16 cellular contexts compared by ENCODE assay signal in genomic region chr2:7661532-7661931, GRCh38.
"Had no signal": no experiment of that assay in that cellular context is flagged by ENCODE, and none has a peak within 500 bp of the region (broad histone marks: within the 10 kb centered on the region; RNA-seq: fewer than 3 reads in every experiment).

No MANE protein-coding gene starts in this region.

- DNase-seq: activated CD4-positive, alpha-beta T cell treated with anti-CD3 and anti-CD28 coated beads, Interleukin-2, amount 50 U/mL, for 48 hours; activated CD8-positive, alpha-beta memory T cell treated with anti-CD3 and anti-CD28 coated beads, Interleukin-2, amount 10 ng/mL, durations not matched to agents 7 days and 5 days; activated naive CD4-positive, alpha-beta T cell treated with Interleukin-2 at 50 U/mL for 16 hours; activated naive CD8-positive, alpha-beta T cell treated with anti-CD3 and anti-CD28 coated beads, Interleukin-2, amount 10 ng/mL, durations not matched to agents 7 days and 5 days; amygdala; dermis blood vessel endothelial cell; effector memory CD4-positive, alpha-beta T cell; esophagus squamous epithelium; trophoblast cell; WERI-Rb-1 had no signal

- H3K4me1 Mint-ChIP-seq: memory B cell had no signal

- H3K9me3 ChIP-seq: esophagus squamous epithelium, right atrium auricular region, vagina had no signal

- ATAC-seq: activated CD8-positive, alpha-beta memory T cell treated with anti-CD3 and anti-CD28 coated beads, Interleukin-2, amount 10 ng/mL, durations not matched to agents 7 days and 5 days had no signal

- H3K4me1 ChIP-seq: esophagus squamous epithelium, right atrium auricular region, vagina had no signal

- H3K36me3 ChIP-seq: cardiac muscle cell, esophagus squamous epithelium, right atrium auricular region, vagina, WERI-Rb-1 had no signal

- H3K27me3 Mint-ChIP-seq: activated CD8-positive, alpha-beta memory T cell treated with anti-CD3 and anti-CD28 coated beads, Interleukin-2, amount 10 ng/mL, durations not matched to agents 7 days and 5 days; activated naive CD8-positive, alpha-beta T cell treated with anti-CD3 and anti-CD28 coated beads, Interleukin-2, amount 10 ng/mL, durations not matched to agents 7 days and 5 days; progenitor cell of endocrine pancreas; stimulated activated naive CD8-positive, alpha-beta T cell treated with anti-CD3 and anti-CD28 coated beads, Interleukin-15, Interleukin-2, amounts not matched to agents 100 ng/mL and 50 ng/mL, for 24 hours had no signal

- H3K27ac Mint-ChIP-seq: activated CD8-positive, alpha-beta memory T cell treated with anti-CD3 and anti-CD28 coated beads, Interleukin-2, amount 10 ng/mL, durations not matched to agents 7 days and 5 days; activated naive CD8-positive, alpha-beta T cell treated with anti-CD3 and anti-CD28 coated beads, Interleukin-2, amount 10 ng/mL, durations not matched to agents 7 days and 5 days; memory B cell; progenitor cell of endocrine pancreas had no signal

- H3K4me3 ChIP-seq: cardiac muscle cell, esophagus squamous epithelium, right atrium auricular region, vagina had no signal

- H3K36me3 Mint-ChIP-seq: memory B cell had no signal

- H3K27ac ChIP-seq: cardiac muscle cell, esophagus squamous epithelium, right atrium auricular region, vagina, WERI-Rb-1 had no signal

- H3K4me3 Mint-ChIP-seq: activated CD8-positive, alpha-beta memory T cell treated with anti-CD3 and anti-CD28 coated beads, Interleukin-2, amount 10 ng/mL, durations not matched to agents 7 days and 5 days; activated naive CD8-positive, alpha-beta T cell treated with anti-CD3 and anti-CD28 coated beads, Interleukin-2, amount 10 ng/mL, durations not matched to agents 7 days and 5 days; memory B cell; stimulated activated naive CD8-positive, alpha-beta T cell treated with anti-CD3 and anti-CD28 coated beads, Interleukin-15, Interleukin-2, amounts not matched to agents 100 ng/mL and 50 ng/mL, for 24 hours had no signal

- H3K27me3 ChIP-seq: cardiac muscle cell, right atrium auricular region, vagina had no signal
